ENCODE assay signal across 9 cellular contexts in genomic region chr3:159322322-159322939, GRCh38.
DNase-seq lines count a peak whose midpoint lies in the region; ATAC-seq and TF ChIP-seq lines count a peak whose summit lies in the region.
"Had no signal": no experiment of that assay in that cellular context is flagged by ENCODE, and none has a peak within 500 bp of the region (broad histone marks: within the 10 kb centered on the region; RNA-seq: fewer than 3 reads in every experiment).

No MANE protein-coding gene starts in this region.

- no peak overlapping the region for H3K4me3 Mint-ChIP-seq in activated naive CD8-positive, alpha-beta T cell treated with anti-CD3 and anti-CD28 coated beads, Interleukin-2, amount 10 ng/mL, durations not matched to agents 7 days and 5 days
- no peak overlapping the region for H3K4me3 Mint-ChIP-seq in naive thymus-derived CD8-positive, alpha-beta T cell
- H3K4me3 Mint-ChIP-seq in immature natural killer cell: no peak overlapping the region

- H3K27me3 Mint-ChIP-seq in activated naive CD8-positive, alpha-beta T cell treated with anti-CD3 and anti-CD28 coated beads, Interleukin-2, amount 10 ng/mL, durations not matched to agents 7 days and 5 days: peaks cover 2% of the 10 kb centered on the region
- peaks cover 0 to 2% (median 0%) of the 10 kb centered on the region in 5 donors for H3K27me3 Mint-ChIP-seq in naive thymus-derived CD8-positive, alpha-beta T cell
- peaks cover 0 to 4% (median 2%) of the 10 kb centered on the region in 3 donors for H3K27me3 Mint-ChIP-seq in immature natural killer cell (ENCODE audit: low read depth in 3 of 3)

- no peaks in the 10 kb centered on the region for H3K4me1 Mint-ChIP-seq in activated naive CD8-positive, alpha-beta T cell treated with anti-CD3 and anti-CD28 coated beads, Interleukin-2, amount 10 ng/mL, durations not matched to agents 7 days and 5 days
- H3K4me1 Mint-ChIP-seq in naive thymus-derived CD8-positive, alpha-beta T cell: no peaks in the 10 kb centered on the region
- H3K4me1 Mint-ChIP-seq in immature natural killer cell: no peaks in the 10 kb centered on the region

- TF ChIP-seq CTCF in DND-41 (IDR thresholded peaks at IDR 0.05; ENCODE audit: borderline replicate concordance, extremely low read depth, low read length, poor library complexity, severe bottlenecking) (peak; percentile 49), HL-60 (IDR thresholded peaks at IDR 0.05; ENCODE audit: insufficient read depth, low read length) (peak; percentile 76)

- no peak for ATAC-seq in DND-41 (ENCODE audit: insufficient read depth, low read depth)
- ATAC-seq in activated naive CD8-positive, alpha-beta T cell treated with anti-CD3 and anti-CD28 coated beads, Interleukin-2, amount 10 ng/mL, durations not matched to agents 7 days and 5 days (ENCODE audit: low read depth): no peak
- ATAC-seq in GM19452 (IDR thresholded peaks at IDR 0.05; ENCODE audit: unreplicated experiment): no peak
- no peak for ATAC-seq in naive thymus-derived CD8-positive, alpha-beta T cell

- no peak overlapping the region for H3K4me2 ChIP-seq in DND-41 (ENCODE audit: insufficient read depth, low read length)

- H2AFZ ChIP-seq in DND-41 (ENCODE audit: low read depth, low read length): no peak overlapping the region

- H3K36me3 ChIP-seq in DND-41 (ENCODE audit: insufficient read depth, low read length): no peaks in the 10 kb centered on the region
- H3K36me3 ChIP-seq: neutrophil had no signal

- no peaks in the 10 kb centered on the region for H3K9me3 ChIP-seq in DND-41 (ENCODE audit: insufficient read depth, low read length, severe bottlenecking)
- H3K9me3 ChIP-seq: neutrophil had no signal

- POLR2A ChIA-PET in activated naive CD8-positive, alpha-beta T cell treated with anti-CD3 and anti-CD28 coated beads, Interleukin-2, amount 10 ng/mL, durations not matched to agents 7 days and 5 days (lab: Charles Lee): no interaction called here
- POLR2A ChIA-PET in naive thymus-derived CD8-positive, alpha-beta T cell (lab: Charles Lee): no interaction called here

- H3K9me3 Mint-ChIP-seq in activated naive CD8-positive, alpha-beta T cell treated with anti-CD3 and anti-CD28 coated beads, Interleukin-2, amount 10 ng/mL, durations not matched to agents 7 days and 5 days: no peaks in the 10 kb centered on the region
- H3K9me3 Mint-ChIP-seq in naive thymus-derived CD8-positive, alpha-beta T cell: peaks cover 0 to 4% (median 0%) of the 10 kb centered on the region in 9 donors
- peaks cover 0 to 5% (median 0%) of the 10 kb centered on the region in 6 donors for H3K9me3 Mint-ChIP-seq in immature natural killer cell

- H3K36me3 Mint-ChIP-seq in activated naive CD8-positive, alpha-beta T cell treated with anti-CD3 and anti-CD28 coated beads, Interleukin-2, amount 10 ng/mL, durations not matched to agents 7 days and 5 days: no peaks in the 10 kb centered on the region
- no peaks in the 10 kb centered on the region for H3K36me3 Mint-ChIP-seq in naive thymus-derived CD8-positive, alpha-beta T cell
- no peaks in the 10 kb centered on the region for H3K36me3 Mint-ChIP-seq in immature natural killer cell

- no peak overlapping the region for H3K27ac Mint-ChIP-seq in activated naive CD8-positive, alpha-beta T cell treated with anti-CD3 and anti-CD28 coated beads, Interleukin-2, amount 10 ng/mL, durations not matched to agents 7 days and 5 days
- no peak overlapping the region for H3K27ac Mint-ChIP-seq in naive thymus-derived CD8-positive, alpha-beta T cell
- no peak overlapping the region for H3K27ac Mint-ChIP-seq in immature natural killer cell

- H3K27me3 ChIP-seq in DND-41 (ENCODE audit: insufficient read depth, low read length, poor library complexity) (no peaks in the 10 kb centered on the region), HL-60 (ENCODE audit: insufficient read depth, poor library complexity, severe bottlenecking) (no peaks in the 10 kb centered on the region)
- H3K27me3 ChIP-seq: neutrophil had no signal

- H3K79me2 ChIP-seq in DND-41 (ENCODE audit: insufficient read depth, low read length): no peaks in the 10 kb centered on the region

- DNase-seq in DND-41 (peak; percentile 8), GM19240 (ENCODE audit: insufficient read length, low spot score) (peak; percentile 38), HL-60 (ENCODE audit: low read depth in 1 of 2, low spot score in 1 of 2) (peak in 1 of 2 experiments; percentile 30), islet precursor cell (peak; percentile 76), immature natural killer cell (no peak)
- peak; percentile 33 for DNase-seq in activated naive CD8-positive, alpha-beta T cell treated with anti-CD3 and anti-CD28 coated beads, Interleukin-2, amount 10 ng/mL, durations not matched to agents 7 days and 5 days
- no peak for DNase-seq in naive thymus-derived CD8-positive, alpha-beta T cell

- H3K4me3 ChIP-seq in DND-41 (ENCODE audit: low read depth in 1 of 2, low read length in 2 of 2) (no peak overlapping the region), HL-60 (replicated peaks; ENCODE audit: insufficient read depth, low read length) (no peak overlapping the region)

- H3K9ac ChIP-seq in DND-41 (ENCODE audit: low read depth, low read length): no peak overlapping the region

- no peak overlapping the region for H3K27ac ChIP-seq in DND-41 (ENCODE audit: low read length)
- H3K27ac ChIP-seq in HL-60 (replicated peaks): no peak overlapping the region
- H3K27ac ChIP-seq: neutrophil had no signal

- H4K20me1 ChIP-seq in DND-41 (ENCODE audit: insufficient read depth, low read length): no peaks in the 10 kb centered on the region

- no peaks in the 10 kb centered on the region for H3K4me1 ChIP-seq in DND-41 (ENCODE audit: insufficient read depth, low read length)

Comparison
In these comparisons a context has a peak if more than half of its experiments do, and no peak if none do; other contexts are left out.
1. DNase-seq: peak in DND-41 (single experiment), GM19240 (single experiment), activated naive CD8-positive, alpha-beta T cell treated with anti-CD3 and anti-CD28 coated beads, Interleukin-2, amount 10 ng/mL, durations not matched to agents 7 days and 5 days (single experiment) and islet precursor cell (single experiment); none in naive thymus-derived CD8-positive, alpha-beta T cell (0 of 10) and immature natural killer cell (0 of 3).